Comparison of ENCODE assay signal across 1 cellular context in genomic region chr11:6481012-6481923, GRCh38.
TF ChIP-seq lines count a peak whose summit lies in the region.

ARFIP2 (minus strand) TSS chr11:6481331; CDS start chr11:6480421, 910 bp downstream.
TIMM10B (plus strand) TSS chr11:6481501; CDS start chr11:6481517, 16 bp downstream.

TF ChIP-seq in GM12878, 131 proteins besides CTCF, POLR2A, EP300 and RAD21 (continued from another document and continues in another):
- peak; percentile 95 for TF ChIP-seq ZBTB40 (IDR thresholded peaks at IDR 0.05; ENCODE audit: borderline replicate concordance)
- no peak for TF ChIP-seq RAD51 (IDR thresholded peaks at IDR 0.05)
- no peak for TF ChIP-seq REST (IDR thresholded peaks at IDR 0.05; ENCODE audit: low read depth, low read length)
- TF ChIP-seq RFX5 (IDR thresholded peaks at IDR 0.05; ENCODE audit: low read depth, low read length) = peak; percentile 76
- peak; percentile 96 for TF ChIP-seq E4F1 (IDR thresholded peaks at IDR 0.05; ENCODE audit: borderline replicate concordance, partially characterized antibody)
- TF ChIP-seq PKNOX1 (IDR thresholded peaks at IDR 0.05) = peak; percentile 79
- peak; percentile 67 for TF ChIP-seq SIX5 (IDR thresholded peaks at IDR 0.05; ENCODE audit: low read depth, low read length, severe bottlenecking)
- TF ChIP-seq SRF (IDR thresholded peaks at IDR 0.05; ENCODE audit: low read depth in 2 of 2, low read length in 2 of 2) = peak in 1 of 2 experiments; percentile 58; a peak in 1 of 4 replicates
- TF ChIP-seq RBBP5 (conservative IDR thresholded peaks at IDR 0.05) = no peak
- peak; percentile 35; the same call in 1 of the 2 replicates for TF ChIP-seq NR2F1 (conservative IDR thresholded peaks at IDR 0.05)
- no peak for TF ChIP-seq TCF7 (IDR thresholded peaks at IDR 0.05; ENCODE audit: borderline replicate concordance)
- peak; percentile 54; the same call in 1 of the 2 replicates for TF ChIP-seq SREBF1 (IDR thresholded peaks at IDR 0.05; ENCODE audit: low read length)
- peak; percentile 74 for TF ChIP-seq IKZF1 (conservative IDR thresholded peaks at IDR 0.05)
- peak; percentile 65 for TF ChIP-seq GATAD2B (conservative IDR thresholded peaks at IDR 0.05; ENCODE audit: low read depth)
- no peak; the same call in 1 of the 2 replicates for TF ChIP-seq ZNF207 (IDR thresholded peaks at IDR 0.05; ENCODE audit: borderline replicate concordance)
- TF ChIP-seq MTA3 (IDR thresholded peaks at IDR 0.05; ENCODE audit: borderline replicate concordance, low read length) = no peak
- TF ChIP-seq HDGF (IDR thresholded peaks at IDR 0.05) = peak; percentile 82; the same call in 1 of the 2 replicates
- no peak for TF ChIP-seq CUX1 (IDR thresholded peaks at IDR 0.05; ENCODE audit: insufficient replicate concordance, low read depth, low read length)
- peak; percentile 44 for TF ChIP-seq E2F8 (IDR thresholded peaks at IDR 0.05; ENCODE audit: low read depth, partially characterized antibody)
- TF ChIP-seq IRF3 (IDR thresholded peaks at IDR 0.05) = no peak
- peak; percentile 63 for TF ChIP-seq RUNX3 (IDR thresholded peaks at IDR 0.05; ENCODE audit: low read length)
- peak; percentile 96 for TF ChIP-seq POLR2AphosphoS5 (IDR thresholded peaks at IDR 0.05; ENCODE audit: low read length)
- no peak for TF ChIP-seq SUPT20H (IDR thresholded peaks at IDR 0.05; ENCODE audit: borderline replicate concordance, control insufficient read depth, low read depth, low read length)
- no peak for TF ChIP-seq SMC3 (IDR thresholded peaks at IDR 0.05; ENCODE audit: borderline replicate concordance, low read length)
- TF ChIP-seq ZBTB4 (CRISPR knock-in tag; IDR thresholded peaks at IDR 0.05) = no peak
- no peak for TF ChIP-seq EED (IDR thresholded peaks at IDR 0.05; ENCODE audit: low read depth)
- TF ChIP-seq TCF3 (IDR thresholded peaks at IDR 0.05; ENCODE audit: borderline replicate concordance, insufficient read depth, low read depth, low read length) = no peak
- TF ChIP-seq MYB (IDR thresholded peaks at IDR 0.05; ENCODE audit: borderline replicate concordance, low read depth, low read length) = no peak
- TF ChIP-seq CREM (IDR thresholded peaks at IDR 0.05; ENCODE audit: low read depth) = peak; percentile 99
